ENCODE assay signal across 17 cellular contexts in the genomic region with DNA sequence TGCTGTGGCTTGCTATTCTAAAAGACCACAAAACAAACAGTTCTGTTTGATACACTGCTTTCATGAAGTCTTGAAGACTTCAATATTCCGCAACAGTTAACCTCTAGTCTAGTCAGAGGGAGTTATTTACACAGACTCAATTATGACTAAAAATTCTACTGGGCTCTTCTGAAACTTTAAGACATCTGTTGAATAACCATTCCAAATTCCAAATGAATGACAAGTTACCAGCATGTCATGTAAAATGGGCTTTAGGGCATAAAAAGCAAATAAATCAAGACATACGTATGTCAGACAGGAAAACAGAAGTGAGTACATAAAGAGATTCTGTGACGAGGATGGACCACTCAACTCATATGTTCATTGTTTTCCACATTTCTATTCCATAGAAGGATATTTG.
DNase-seq lines count a peak whose midpoint lies in the region; TF ChIP-seq lines count a peak whose summit lies in the region.
"Had no signal": no experiment of that assay in that cellular context is flagged by ENCODE, and none has a peak within 500 bp of the region (broad histone marks: within the 10 kb centered on the region; RNA-seq: fewer than 3 reads in every experiment).

No MANE protein-coding gene starts in this region.

- TF ChIP-seq CTCF in AG04450 (IDR thresholded peaks at IDR 0.05; ENCODE audit: low read depth, low read length) (no peak), kidney epithelial cell (IDR thresholded peaks at IDR 0.05; ENCODE audit: insufficient read depth, low read length, poor library complexity, severe bottlenecking) (no peak), neural progenitor cell (IDR thresholded peaks at IDR 0.05) (no peak)

- H3K27ac Mint-ChIP-seq in neural progenitor cell, result no peak overlapping the region
- H3K27ac Mint-ChIP-seq: activated T-helper 2 cell treated with anti-CD3 and anti-CD28 coated beads, Interferon-gamma antibody, Interleukin-2, Interleukin-4, amounts not matched to agents 10 μg/mL and 5 μg/mL and 100 μg/mL, durations not matched to agents 14 hours and 24 hours and 36 hours; B cell; T-helper 2 cell treated with Interferon-gamma antibody and Interleukin-4, amounts not matched to agents 5 μg/mL and 100 μg/mL, for 36 hours had no signal

- H3K27ac ChIP-seq in AG04450 (ENCODE audit: low read depth, low read length), result no peak overlapping the region
- no peak overlapping the region for H3K27ac ChIP-seq in neural progenitor cell
- H3K27ac ChIP-seq: body of pancreas, vagina had no signal

- CTCF ChIA-PET in AG04450 (lab: Charles Lee), result no interaction called here

- H3K4me3 Mint-ChIP-seq in neural progenitor cell, result no peak overlapping the region
- H3K4me3 Mint-ChIP-seq: B cell; T-helper 2 cell treated with Interferon-gamma antibody and Interleukin-4, amounts not matched to agents 5 μg/mL and 100 μg/mL, for 36 hours had no signal

- no peaks in the 10 kb centered on the region for H3F3A ChIP-seq in neural progenitor cell (ENCODE audit: low read depth)

- H3K9ac ChIP-seq in neural progenitor cell, result no peak overlapping the region

- H3K27me3 ChIP-seq in AG04450 (ENCODE audit: control insufficient read depth, insufficient read depth, low read length) (no peaks in the 10 kb centered on the region), kidney epithelial cell (ENCODE audit: control insufficient read depth, insufficient read depth, low read length) (no peaks in the 10 kb centered on the region), neural progenitor cell (no peaks in the 10 kb centered on the region)
- H3K27me3 ChIP-seq: body of pancreas, vagina had no signal

- no peaks in the 10 kb centered on the region for H3K4me1 Mint-ChIP-seq in neural progenitor cell
- H3K4me1 Mint-ChIP-seq: B cell had no signal

- no peaks in the 10 kb centered on the region for H3K36me3 ChIP-seq in kidney epithelial cell (ENCODE audit: control insufficient read depth, insufficient read depth, low read length)
- no peaks in the 10 kb centered on the region for H3K36me3 ChIP-seq in neural progenitor cell

- H2AFZ ChIP-seq in neural progenitor cell (replicated peaks), result no peak overlapping the region

- H3K27me3 Mint-ChIP-seq in neural progenitor cell (ENCODE audit: insufficient read depth, low read depth), result no peaks in the 10 kb centered on the region
- H3K27me3 Mint-ChIP-seq: B cell had no signal

- peak; percentile 36 for DNase-seq in AG04450 (ENCODE audit: low read depth, low spot score)
- peak; percentile 84 for DNase-seq in HS-5 (ENCODE audit: low read depth)
- DNase-seq in brain pericyte (ENCODE audit: low read depth, low spot score), result peak; percentile 36
- peak; percentile 25 for DNase-seq in kidney epithelial cell (ENCODE audit: low read depth)
- DNase-seq in activated CD8-positive, alpha-beta memory T cell treated with anti-CD3 and anti-CD28 coated beads, Interleukin-2, amount 50 U/mL, for 48 hours, result no peak
- no peak for DNase-seq in NCI-H2196 treated with DMSO at 0.1 percent for 48 hours (lab: John Stamatoyannopoulos, UW; ENCODE audit: unreplicated experiment)
- no peak for DNase-seq in neural progenitor cell (ENCODE audit: low spot score)
- no peak for DNase-seq in NCI-H2081 treated with DMSO at 0.1 percent for 48 hours (lab: John Stamatoyannopoulos, UW)
- DNase-seq: activated CD4-positive, alpha-beta T cell treated with anti-CD3 and anti-CD28 coated beads, Interleukin-2, amount 50 U/mL, for 48 hours; body of pancreas; NCI-H1048; NCI-H510A treated with DMSO at 0.1 percent for 48 hours; stimulated activated CD4-positive, alpha-beta T cell treated with anti-CD3 and anti-CD28 coated beads, Interleukin-2, amount 100 ng/mL, for 24 hours had no signal

- H3K4me2 ChIP-seq in neural progenitor cell, result no peak overlapping the region

- POLR2A ChIA-PET in AG04450 (lab: Yijun Ruan, JAX), result no interaction called here

- H3K9me3 Mint-ChIP-seq in neural progenitor cell, result no peaks in the 10 kb centered on the region
- H3K9me3 Mint-ChIP-seq: activated T-helper 2 cell treated with anti-CD3 and anti-CD28 coated beads, Interferon-gamma antibody, Interleukin-2, Interleukin-4, amounts not matched to agents 10 μg/mL and 5 μg/mL and 100 μg/mL, durations not matched to agents 14 hours and 24 hours and 36 hours; T-helper 2 cell treated with Interferon-gamma antibody and Interleukin-4, amounts not matched to agents 5 μg/mL and 100 μg/mL, for 36 hours had no signal

- H4K20me1 ChIP-seq in neural progenitor cell (ENCODE audit: low read depth), result no peaks in the 10 kb centered on the region

- H3K4me3 ChIP-seq in AG04450 (ENCODE audit: low read depth, low read length) (no peak overlapping the region), kidney epithelial cell (ENCODE audit: low read depth, low read length) (no peak overlapping the region), neural progenitor cell (no peak overlapping the region)
- H3K4me3 ChIP-seq: body of pancreas, vagina had no signal

- H3K9me3 ChIP-seq in AG04450 (ENCODE audit: control insufficient read depth, insufficient read depth, low read length) (no peaks in the 10 kb centered on the region), neural progenitor cell (ENCODE audit: low read depth) (no peaks in the 10 kb centered on the region)
- H3K9me3 ChIP-seq: body of pancreas, vagina had no signal

- H3K36me3 Mint-ChIP-seq in neural progenitor cell, result no peaks in the 10 kb centered on the region

- H3K79me2 ChIP-seq in neural progenitor cell (ENCODE audit: low read depth), result no peaks in the 10 kb centered on the region

- H3K4me1 ChIP-seq in neural progenitor cell, result no peaks in the 10 kb centered on the region
- H3K4me1 ChIP-seq: body of pancreas had no signal

Comparison
In these comparisons a context has a peak if more than half of its experiments do, and no peak if none do; other contexts are left out.
1. DNase-seq: peak in AG04450 (single experiment), HS-5 (single experiment), brain pericyte (single experiment) and kidney epithelial cell (single experiment); none in activated CD8-positive, alpha-beta memory T cell treated with anti-CD3 and anti-CD28 coated beads, Interleukin-2, amount 50 U/mL, for 48 hours (single experiment), NCI-H2196 treated with DMSO at 0.1 percent for 48 hours (single experiment), neural progenitor cell (single experiment) and NCI-H2081 treated with DMSO at 0.1 percent for 48 hours (single experiment).